ENCODE assay signal across 1 cellular context in the genomic region with DNA sequence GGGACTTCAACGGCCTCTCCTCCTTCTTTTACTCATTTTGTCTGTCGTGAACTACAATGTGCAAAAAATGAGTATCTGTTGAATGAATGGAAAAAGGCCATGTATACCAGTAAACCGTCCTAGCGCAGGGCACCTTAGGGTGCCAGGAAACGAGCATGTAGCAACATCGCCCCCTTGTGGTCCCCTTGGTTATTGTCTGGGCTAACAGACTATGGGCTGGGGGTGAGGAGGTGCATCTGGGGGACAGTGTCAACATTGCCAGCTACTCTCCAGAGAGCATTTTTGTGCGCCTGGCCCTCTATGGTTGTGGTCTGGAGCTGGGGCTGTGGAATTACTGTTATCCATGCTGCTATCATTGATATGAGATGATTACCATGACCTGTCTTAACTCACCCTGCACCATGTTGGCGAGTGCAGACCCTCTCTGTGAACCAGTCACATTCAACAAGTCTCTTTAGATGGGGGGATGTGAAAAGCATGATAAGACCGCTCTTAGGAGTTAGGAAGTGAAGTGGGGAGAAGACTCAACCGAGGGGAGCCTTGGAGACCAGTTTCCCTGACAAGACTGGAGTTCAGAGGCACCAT.
TF ChIP-seq lines count a peak whose summit lies in the region.

No MANE protein-coding gene starts in this region.

TF ChIP-seq in K562, 482 proteins besides CTCF, POLR2A, EP300 and RAD21 (continued from another document and continues in another):
- TF ChIP-seq GMEB1 (CRISPR knock-in tag; IDR thresholded peaks at IDR 0.05) (no peak), TCF15 (CRISPR knock-in tag; IDR thresholded peaks at IDR 0.05) (no peak), XRCC3 (IDR thresholded peaks at IDR 0.05) (no peak), FOXP4 (CRISPR knock-in tag; IDR thresholded peaks at IDR 0.05; ENCODE audit: borderline replicate concordance) (no peak), HOXB6 (CRISPR knock-in tag; IDR thresholded peaks at IDR 0.05; ENCODE audit: borderline replicate concordance) (no peak), SAFB (IDR thresholded peaks at IDR 0.05; ENCODE audit: borderline replicate concordance, low read depth, low read length) (no peak), KLF6 (CRISPR knock-in tag; IDR thresholded peaks at IDR 0.05; ENCODE audit: borderline replicate concordance) (no peak), CEBPG (CRISPR knock-in tag; IDR thresholded peaks at IDR 0.05) (no peak), CEBPG (tag; conservative IDR thresholded peaks at IDR 0.05 in 1 of 2, IDR thresholded peaks at IDR 0.05 in 1 of 2) (no peak), ZKSCAN8 (CRISPR knock-in tag; IDR thresholded peaks at IDR 0.05) (no peak), GABPB1 (CRISPR knock-in tag; IDR thresholded peaks at IDR 0.05) (no peak), LCOR (CRISPR knock-in tag; IDR thresholded peaks at IDR 0.05) (no peak), NCOA2 (IDR thresholded peaks at IDR 0.05; ENCODE audit: partially characterized antibody in 2 of 2) (no peak), RBM39 (optimal IDR thresholded peaks at IDR 0.05; ENCODE audit: low read depth, low read length) (no peak), MXI1 (IDR thresholded peaks at IDR 0.05; ENCODE audit: low read depth, low read length) (no peak), RNF219 (CRISPR knock-in tag; IDR thresholded peaks at IDR 0.05) (no peak), CBX3 (IDR thresholded peaks at IDR 0.05; ENCODE audit: borderline replicate concordance in 1 of 2, low read length in 2 of 2) (0 out of 3 replicates have a peak, but pooled peaks of 1 of the 2 experiments have one; percentile 12), GABPB2 (CRISPR knock-in tag; conservative IDR thresholded peaks at IDR 0.05) (no peak), NR4A1 (CRISPR knock-in tag; IDR thresholded peaks at IDR 0.05) (no peak), NR4A1 (tag; IDR thresholded peaks at IDR 0.05) (no peak), ZNF217 (CRISPR knock-in tag; IDR thresholded peaks at IDR 0.05) (no peak), ZNF253 (CRISPR knock-in tag; conservative IDR thresholded peaks at IDR 0.05) (no peak), ZNF232 (CRISPR knock-in tag; IDR thresholded peaks at IDR 0.05) (no peak)
- TF ChIP-seq, protein P1, sequence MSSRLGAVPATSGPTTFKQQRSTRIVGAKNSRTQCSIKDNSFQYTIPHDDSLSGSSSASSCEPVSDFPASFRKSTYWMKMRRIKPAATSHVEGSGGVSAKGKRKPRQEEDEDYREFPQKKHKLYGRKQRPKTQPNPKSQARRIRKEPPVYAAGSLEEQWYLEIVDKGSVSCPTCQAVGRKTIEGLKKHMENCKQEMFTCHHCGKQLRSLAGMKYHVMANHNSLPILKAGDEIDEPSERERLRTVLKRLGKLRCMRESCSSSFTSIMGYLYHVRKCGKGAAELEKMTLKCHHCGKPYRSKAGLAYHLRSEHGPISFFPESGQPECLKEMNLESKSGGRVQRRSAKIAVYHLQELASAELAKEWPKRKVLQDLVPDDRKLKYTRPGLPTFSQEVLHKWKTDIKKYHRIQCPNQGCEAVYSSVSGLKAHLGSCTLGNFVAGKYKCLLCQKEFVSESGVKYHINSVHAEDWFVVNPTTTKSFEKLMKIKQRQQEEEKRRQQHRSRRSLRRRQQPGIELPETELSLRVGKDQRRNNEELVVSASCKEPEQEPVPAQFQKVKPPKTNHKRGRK (tag; IDR thresholded peaks at IDR 0.05) = no peak
- TF ChIP-seq, protein P2, sequence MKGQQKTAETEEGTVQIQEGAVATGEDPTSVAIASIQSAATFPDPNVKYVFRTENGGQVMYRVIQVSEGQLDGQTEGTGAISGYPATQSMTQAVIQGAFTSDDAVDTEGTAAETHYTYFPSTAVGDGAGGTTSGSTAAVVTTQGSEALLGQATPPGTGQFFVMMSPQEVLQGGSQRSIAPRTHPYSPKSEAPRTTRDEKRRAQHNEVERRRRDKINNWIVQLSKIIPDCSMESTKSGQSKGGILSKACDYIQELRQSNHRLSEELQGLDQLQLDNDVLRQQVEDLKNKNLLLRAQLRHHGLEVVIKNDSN (CRISPR knock-in tag; IDR thresholded peaks at IDR 0.05) = no peak
- TF ChIP-seq, protein P3, sequence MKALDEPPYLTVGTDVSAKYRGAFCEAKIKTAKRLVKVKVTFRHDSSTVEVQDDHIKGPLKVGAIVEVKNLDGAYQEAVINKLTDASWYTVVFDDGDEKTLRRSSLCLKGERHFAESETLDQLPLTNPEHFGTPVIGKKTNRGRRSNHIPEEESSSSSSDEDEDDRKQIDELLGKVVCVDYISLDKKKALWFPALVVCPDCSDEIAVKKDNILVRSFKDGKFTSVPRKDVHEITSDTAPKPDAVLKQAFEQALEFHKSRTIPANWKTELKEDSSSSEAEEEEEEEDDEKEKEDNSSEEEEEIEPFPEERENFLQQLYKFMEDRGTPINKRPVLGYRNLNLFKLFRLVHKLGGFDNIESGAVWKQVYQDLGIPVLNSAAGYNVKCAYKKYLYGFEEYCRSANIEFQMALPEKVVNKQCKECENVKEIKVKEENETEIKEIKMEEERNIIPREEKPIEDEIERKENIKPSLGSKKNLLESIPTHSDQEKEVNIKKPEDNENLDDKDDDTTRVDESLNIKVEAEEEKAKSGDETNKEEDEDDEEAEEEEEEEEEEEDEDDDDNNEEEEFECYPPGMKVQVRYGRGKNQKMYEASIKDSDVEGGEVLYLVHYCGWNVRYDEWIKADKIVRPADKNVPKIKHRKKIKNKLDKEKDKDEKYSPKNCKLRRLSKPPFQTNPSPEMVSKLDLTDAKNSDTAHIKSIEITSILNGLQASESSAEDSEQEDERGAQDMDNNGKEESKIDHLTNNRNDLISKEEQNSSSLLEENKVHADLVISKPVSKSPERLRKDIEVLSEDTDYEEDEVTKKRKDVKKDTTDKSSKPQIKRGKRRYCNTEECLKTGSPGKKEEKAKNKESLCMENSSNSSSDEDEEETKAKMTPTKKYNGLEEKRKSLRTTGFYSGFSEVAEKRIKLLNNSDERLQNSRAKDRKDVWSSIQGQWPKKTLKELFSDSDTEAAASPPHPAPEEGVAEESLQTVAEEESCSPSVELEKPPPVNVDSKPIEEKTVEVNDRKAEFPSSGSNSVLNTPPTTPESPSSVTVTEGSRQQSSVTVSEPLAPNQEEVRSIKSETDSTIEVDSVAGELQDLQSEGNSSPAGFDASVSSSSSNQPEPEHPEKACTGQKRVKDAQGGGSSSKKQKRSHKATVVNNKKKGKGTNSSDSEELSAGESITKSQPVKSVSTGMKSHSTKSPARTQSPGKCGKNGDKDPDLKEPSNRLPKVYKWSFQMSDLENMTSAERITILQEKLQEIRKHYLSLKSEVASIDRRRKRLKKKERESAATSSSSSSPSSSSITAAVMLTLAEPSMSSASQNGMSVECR (CRISPR knock-in tag; IDR thresholded peaks at IDR 0.05) = no peak
- TF ChIP-seq, protein P4, sequence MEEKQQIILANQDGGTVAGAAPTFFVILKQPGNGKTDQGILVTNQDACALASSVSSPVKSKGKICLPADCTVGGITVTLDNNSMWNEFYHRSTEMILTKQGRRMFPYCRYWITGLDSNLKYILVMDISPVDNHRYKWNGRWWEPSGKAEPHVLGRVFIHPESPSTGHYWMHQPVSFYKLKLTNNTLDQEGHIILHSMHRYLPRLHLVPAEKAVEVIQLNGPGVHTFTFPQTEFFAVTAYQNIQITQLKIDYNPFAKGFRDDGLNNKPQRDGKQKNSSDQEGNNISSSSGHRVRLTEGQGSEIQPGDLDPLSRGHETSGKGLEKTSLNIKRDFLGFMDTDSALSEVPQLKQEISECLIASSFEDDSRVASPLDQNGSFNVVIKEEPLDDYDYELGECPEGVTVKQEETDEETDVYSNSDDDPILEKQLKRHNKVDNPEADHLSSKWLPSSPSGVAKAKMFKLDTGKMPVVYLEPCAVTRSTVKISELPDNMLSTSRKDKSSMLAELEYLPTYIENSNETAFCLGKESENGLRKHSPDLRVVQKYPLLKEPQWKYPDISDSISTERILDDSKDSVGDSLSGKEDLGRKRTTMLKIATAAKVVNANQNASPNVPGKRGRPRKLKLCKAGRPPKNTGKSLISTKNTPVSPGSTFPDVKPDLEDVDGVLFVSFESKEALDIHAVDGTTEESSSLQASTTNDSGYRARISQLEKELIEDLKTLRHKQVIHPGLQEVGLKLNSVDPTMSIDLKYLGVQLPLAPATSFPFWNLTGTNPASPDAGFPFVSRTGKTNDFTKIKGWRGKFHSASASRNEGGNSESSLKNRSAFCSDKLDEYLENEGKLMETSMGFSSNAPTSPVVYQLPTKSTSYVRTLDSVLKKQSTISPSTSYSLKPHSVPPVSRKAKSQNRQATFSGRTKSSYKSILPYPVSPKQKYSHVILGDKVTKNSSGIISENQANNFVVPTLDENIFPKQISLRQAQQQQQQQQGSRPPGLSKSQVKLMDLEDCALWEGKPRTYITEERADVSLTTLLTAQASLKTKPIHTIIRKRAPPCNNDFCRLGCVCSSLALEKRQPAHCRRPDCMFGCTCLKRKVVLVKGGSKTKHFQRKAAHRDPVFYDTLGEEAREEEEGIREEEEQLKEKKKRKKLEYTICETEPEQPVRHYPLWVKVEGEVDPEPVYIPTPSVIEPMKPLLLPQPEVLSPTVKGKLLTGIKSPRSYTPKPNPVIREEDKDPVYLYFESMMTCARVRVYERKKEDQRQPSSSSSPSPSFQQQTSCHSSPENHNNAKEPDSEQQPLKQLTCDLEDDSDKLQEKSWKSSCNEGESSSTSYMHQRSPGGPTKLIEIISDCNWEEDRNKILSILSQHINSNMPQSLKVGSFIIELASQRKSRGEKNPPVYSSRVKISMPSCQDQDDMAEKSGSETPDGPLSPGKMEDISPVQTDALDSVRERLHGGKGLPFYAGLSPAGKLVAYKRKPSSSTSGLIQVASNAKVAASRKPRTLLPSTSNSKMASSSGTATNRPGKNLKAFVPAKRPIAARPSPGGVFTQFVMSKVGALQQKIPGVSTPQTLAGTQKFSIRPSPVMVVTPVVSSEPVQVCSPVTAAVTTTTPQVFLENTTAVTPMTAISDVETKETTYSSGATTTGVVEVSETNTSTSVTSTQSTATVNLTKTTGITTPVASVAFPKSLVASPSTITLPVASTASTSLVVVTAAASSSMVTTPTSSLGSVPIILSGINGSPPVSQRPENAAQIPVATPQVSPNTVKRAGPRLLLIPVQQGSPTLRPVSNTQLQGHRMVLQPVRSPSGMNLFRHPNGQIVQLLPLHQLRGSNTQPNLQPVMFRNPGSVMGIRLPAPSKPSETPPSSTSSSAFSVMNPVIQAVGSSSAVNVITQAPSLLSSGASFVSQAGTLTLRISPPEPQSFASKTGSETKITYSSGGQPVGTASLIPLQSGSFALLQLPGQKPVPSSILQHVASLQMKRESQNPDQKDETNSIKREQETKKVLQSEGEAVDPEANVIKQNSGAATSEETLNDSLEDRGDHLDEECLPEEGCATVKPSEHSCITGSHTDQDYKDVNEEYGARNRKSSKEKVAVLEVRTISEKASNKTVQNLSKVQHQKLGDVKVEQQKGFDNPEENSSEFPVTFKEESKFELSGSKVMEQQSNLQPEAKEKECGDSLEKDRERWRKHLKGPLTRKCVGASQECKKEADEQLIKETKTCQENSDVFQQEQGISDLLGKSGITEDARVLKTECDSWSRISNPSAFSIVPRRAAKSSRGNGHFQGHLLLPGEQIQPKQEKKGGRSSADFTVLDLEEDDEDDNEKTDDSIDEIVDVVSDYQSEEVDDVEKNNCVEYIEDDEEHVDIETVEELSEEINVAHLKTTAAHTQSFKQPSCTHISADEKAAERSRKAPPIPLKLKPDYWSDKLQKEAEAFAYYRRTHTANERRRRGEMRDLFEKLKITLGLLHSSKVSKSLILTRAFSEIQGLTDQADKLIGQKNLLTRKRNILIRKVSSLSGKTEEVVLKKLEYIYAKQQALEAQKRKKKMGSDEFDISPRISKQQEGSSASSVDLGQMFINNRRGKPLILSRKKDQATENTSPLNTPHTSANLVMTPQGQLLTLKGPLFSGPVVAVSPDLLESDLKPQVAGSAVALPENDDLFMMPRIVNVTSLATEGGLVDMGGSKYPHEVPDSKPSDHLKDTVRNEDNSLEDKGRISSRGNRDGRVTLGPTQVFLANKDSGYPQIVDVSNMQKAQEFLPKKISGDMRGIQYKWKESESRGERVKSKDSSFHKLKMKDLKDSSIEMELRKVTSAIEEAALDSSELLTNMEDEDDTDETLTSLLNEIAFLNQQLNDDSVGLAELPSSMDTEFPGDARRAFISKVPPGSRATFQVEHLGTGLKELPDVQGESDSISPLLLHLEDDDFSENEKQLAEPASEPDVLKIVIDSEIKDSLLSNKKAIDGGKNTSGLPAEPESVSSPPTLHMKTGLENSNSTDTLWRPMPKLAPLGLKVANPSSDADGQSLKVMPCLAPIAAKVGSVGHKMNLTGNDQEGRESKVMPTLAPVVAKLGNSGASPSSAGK (IDR thresholded peaks at IDR 0.05) = no peak
